18 cellular contexts compared by ENCODE assay signal in genomic region chr2:113050921-113051895, GRCh38. TPM values are rescaled to one million over a fixed set of nuclear protein-coding genes. Genes with fewer than 3 reads are reported as not detected.
DNase-seq lines count a peak whose midpoint lies in the region; ATAC-seq and TF ChIP-seq lines count a peak whose summit lies in the region.
"Had no signal": no experiment of that assay in that cellular context is flagged by ENCODE, and none has a peak within 500 bp of the region (broad histone marks: within the 10 kb centered on the region; RNA-seq: fewer than 3 reads in every experiment).

No MANE protein-coding gene starts in this region.

- H3K27ac Mint-ChIP-seq in GM23338: no peak overlapping the region
- H3K27ac Mint-ChIP-seq in stimulated activated memory B cell treated with anti-CD40 and anti-IgM and Interleukin-4, amounts not matched to agents 10 μg/mL and 1 μg/mL and 100 μg/mL, for 72 hours: no peak overlapping the region

- no peak overlapping the region for H3K4me3 ChIP-seq in GM23338
- H3K4me3 ChIP-seq in OCI-LY3 (ENCODE audit: low read length): no peak overlapping the region
- no peak overlapping the region for H3K4me3 ChIP-seq in mucosa of descending colon
- H3K4me3 ChIP-seq: SJSA1 had no signal

- H3K4me2 ChIP-seq in GM23338: no peak overlapping the region
- no peak overlapping the region for H3K4me2 ChIP-seq in OCI-LY3 (ENCODE audit: low read length)

- H3K36me3 Mint-ChIP-seq in GM23338 (ENCODE audit: low read depth): peaks cover 15% of the 10 kb centered on the region
- H3K36me3 Mint-ChIP-seq in stimulated activated memory B cell treated with anti-CD40 and anti-IgM and Interleukin-4, amounts not matched to agents 10 μg/mL and 1 μg/mL and 100 μg/mL, for 72 hours: peaks cover 15% of the 10 kb centered on the region

- peaks cover 9% of the 10 kb centered on the region for H3K27me3 Mint-ChIP-seq in GM23338 (ENCODE audit: insufficient read depth, low read depth, poor library complexity)
- H3K27me3 Mint-ChIP-seq in stimulated activated memory B cell treated with anti-CD40 and anti-IgM and Interleukin-4, amounts not matched to agents 10 μg/mL and 1 μg/mL and 100 μg/mL, for 72 hours: peaks cover 45% of the 10 kb centered on the region

- peaks cover 77% of the 10 kb centered on the region for H3K9me3 Mint-ChIP-seq in GM23338
- peaks cover 22% of the 10 kb centered on the region for H3K9me3 Mint-ChIP-seq in stimulated activated memory B cell treated with anti-CD40 and anti-IgM and Interleukin-4, amounts not matched to agents 10 μg/mL and 1 μg/mL and 100 μg/mL, for 72 hours

- no peaks in the 10 kb centered on the region for H3K79me2 ChIP-seq in GM23338 (replicated peaks; ENCODE audit: insufficient read depth)
- no peaks in the 10 kb centered on the region for H3K79me2 ChIP-seq in OCI-LY3 (ENCODE audit: low read length)

- no peaks in the 10 kb centered on the region; the same call in 2 of the 3 replicates for H3K4me1 Mint-ChIP-seq in GM23338
- H3K4me1 Mint-ChIP-seq in stimulated activated memory B cell treated with anti-CD40 and anti-IgM and Interleukin-4, amounts not matched to agents 10 μg/mL and 1 μg/mL and 100 μg/mL, for 72 hours: no peaks in the 10 kb centered on the region
- H3K4me1 Mint-ChIP-seq: CD4-positive, alpha-beta memory T cell had no signal

- DNase-seq in GM23338 (ENCODE audit: low spot score): no peak
- peak; percentile 4 for DNase-seq in iPS-NIHi7 (ENCODE audit: extremely low spot score)
- DNase-seq in mucosa of descending colon: no peak
- no peak for DNase-seq in central memory CD4-positive, alpha-beta T cell
- DNase-seq in DMS 273 treated with DMSO at 0.1 percent for 48 hours (lab: John Stamatoyannopoulos, UW): no peak
- DNase-seq: BE2C; CD4-positive, alpha-beta memory T cell; DMS79 treated with DMSO at 0.1 percent for 48 hours; GF-D8; NCI-H1105 treated with DMSO at 0.1 percent for 48 hours; NCI-H1930; NCI-H2171 treated with DMSO at 0.1 percent for 48 hours; NCI-H510A had no signal

- H3K4me1 ChIP-seq in GM23338 (ENCODE audit: insufficient read depth): no peaks in the 10 kb centered on the region
- no peaks in the 10 kb centered on the region for H3K4me1 ChIP-seq in OCI-LY3 (ENCODE audit: low read length)
- H3K4me1 ChIP-seq in mucosa of descending colon (ENCODE audit: low read depth): no peaks in the 10 kb centered on the region
- H3K4me1 ChIP-seq: BE2C, SJSA1 had no signal

- H3K36me3 ChIP-seq in GM23338 (ENCODE audit: insufficient read depth) (no peaks in the 10 kb centered on the region), OCI-LY3 (replicated peaks; ENCODE audit: low read depth, low read length) (no peaks in the 10 kb centered on the region), mucosa of descending colon (ENCODE audit: low read depth) (no peaks in the 10 kb centered on the region)
- H3K36me3 ChIP-seq: BE2C, SJSA1 had no signal

- H3K27me3 ChIP-seq in GM23338 (ENCODE audit: insufficient read depth): no peaks in the 10 kb centered on the region
- 0 out of 2 replicates have a peak, but pooled peaks cover 8% of the 10 kb centered on the region for H3K27me3 ChIP-seq in OCI-LY3 (ENCODE audit: low read depth, low read length)
- H3K27me3 ChIP-seq: BE2C, SJSA1 had no signal

- no peak overlapping the region for H2AFZ ChIP-seq in GM23338
- H2AFZ ChIP-seq in OCI-LY3 (ENCODE audit: low read depth, low read length): no peak overlapping the region

- no peak overlapping the region for H3K4me3 Mint-ChIP-seq in GM23338
- no peak overlapping the region for H3K4me3 Mint-ChIP-seq in stimulated activated memory B cell treated with anti-CD40 and anti-IgM and Interleukin-4, amounts not matched to agents 10 μg/mL and 1 μg/mL and 100 μg/mL, for 72 hours
- H3K4me3 Mint-ChIP-seq: CD4-positive, alpha-beta memory T cell had no signal

- H3K9me3 ChIP-seq in OCI-LY3 (ENCODE audit: insufficient read depth, low read length) (no peaks in the 10 kb centered on the region), mucosa of descending colon (no peaks in the 10 kb centered on the region)
- H3K9me3 ChIP-seq: BE2C, SJSA1 had no signal

- intact Hi-C loops in mucosa of descending colon (cut with DNase I, micrococcal nuclease): no loop called here

- H3F3A ChIP-seq in GM23338 (replicated peaks; ENCODE audit: low read depth): no peaks in the 10 kb centered on the region

- no peak overlapping the region for H3K9ac ChIP-seq in OCI-LY3 (ENCODE audit: low read length)

- no peaks in the 10 kb centered on the region for H3K9me2 ChIP-seq in GM23338 (ENCODE audit: insufficient read depth)

- ATAC-seq in GM23338: no peak
- ATAC-seq in stimulated activated memory B cell treated with anti-CD40 and anti-IgM and Interleukin-4, amounts not matched to agents 10 μg/mL and 1 μg/mL and 100 μg/mL, for 72 hours: peak; percentile 47
- ATAC-seq in mucosa of descending colon: no peak

- TF ChIP-seq CTCF in GM23338 (conservative IDR thresholded peaks at IDR 0.05; ENCODE audit: low read depth in 2 of 2) (peak; percentile 8 to 27; a peak in 1 of 4 replicates), OCI-LY3 (IDR thresholded peaks at IDR 0.05; ENCODE audit: low read depth, low read length) (peak; percentile 14; the same call in 1 of the 2 replicates), mucosa of descending colon (IDR thresholded peaks at IDR 0.05) (no peak)

- no peak overlapping the region for H3K27ac ChIP-seq in GM23338 (ENCODE audit: low read depth)
- H3K27ac ChIP-seq in OCI-LY3 (ENCODE audit: low read length): no peak overlapping the region
- H3K27ac ChIP-seq: SJSA1 had no signal

- no peaks in the 10 kb centered on the region for H4K20me1 ChIP-seq in GM23338 (replicated peaks; ENCODE audit: insufficient read depth)
- H4K20me1 ChIP-seq in OCI-LY3 (ENCODE audit: insufficient read depth, low read length): no peaks in the 10 kb centered on the region

RNA-seq across cellular contexts. Expression of gene IL36B, which starts 1.5 kb away (rescaled TPM):
- total RNA-seq in GM23338 (2014; rRNA removed; shearing (Covaris generic)): not detected in 2 replicates
- polyA plus RNA-seq in GM23338 (2016; fragmentation: Nextera tagmentation; extraction: Ambion mirVana): not detected in 2 replicates
- not detected for total RNA-seq in mucosa of descending colon
- total RNA-seq: CD4-positive, alpha-beta memory T cell; H1; SJSA1 had no signal
- polyA plus RNA-seq: AG04450; CD4-positive, alpha-beta memory T cell; H1 had no signal

RNA-seq across cellular contexts. Expression of gene IL36RN, which starts 7.8 kb away (rescaled TPM):
- not detected in 2 replicates for total RNA-seq in GM23338 (2014; rRNA removed; shearing (Covaris generic))
- polyA plus RNA-seq in GM23338 (2016; fragmentation: Nextera tagmentation; extraction: Ambion mirVana): not detected in 2 replicates
- not detected for total RNA-seq in mucosa of descending colon
- total RNA-seq: CD4-positive, alpha-beta memory T cell; H1; SJSA1 had no signal
- polyA plus RNA-seq: AG04450; CD4-positive, alpha-beta memory T cell; H1 had no signal

RNA-seq across cellular contexts. Expression of gene IL1F10, which starts 16.6 kb away (rescaled TPM):
- total RNA-seq in GM23338 (2014; rRNA removed; shearing (Covaris generic)): not detected in 2 replicates
- polyA plus RNA-seq in GM23338 (2016; fragmentation: Nextera tagmentation; extraction: Ambion mirVana): not detected in 2 replicates
- not detected for total RNA-seq in mucosa of descending colon
- total RNA-seq: CD4-positive, alpha-beta memory T cell; H1; SJSA1 had no signal
- polyA plus RNA-seq: AG04450; CD4-positive, alpha-beta memory T cell; H1 had no signal

RNA-seq across cellular contexts. Expression of gene IL36A, which starts 45.9 kb away (rescaled TPM):
- not detected in 2 replicates for total RNA-seq in GM23338 (2014; rRNA removed; shearing (Covaris generic))
- not detected in 2 replicates for polyA plus RNA-seq in GM23338 (2016; fragmentation: Nextera tagmentation; extraction: Ambion mirVana)
- total RNA-seq in mucosa of descending colon: not detected
- total RNA-seq: CD4-positive, alpha-beta memory T cell; H1; SJSA1 had no signal
- polyA plus RNA-seq: AG04450, H1 had no signal
